ENCODE assay signal across 11 cellular contexts in genomic region chr6:103273048-103273447, GRCh38.
A peak's percentile ranks its signal among the peaks of the same experiment; 100 is the strongest.
DNase-seq lines count a peak whose midpoint lies in the region; TF ChIP-seq lines count a peak whose summit lies in the region.
"Had no signal": no experiment of that assay in that cellular context is flagged by ENCODE, and none has a peak within 500 bp of the region (broad histone marks: within the 10 kb centered on the region; RNA-seq: fewer than 3 reads in every experiment).

No MANE protein-coding gene starts in this region.

- no peak overlapping the region for H3K9ac ChIP-seq in colonic mucosa (ENCODE audit: low read depth in 2 of 2, low read length in 2 of 2)
- H3K9ac ChIP-seq: parathyroid adenoma had no signal

- no peaks in the 10 kb centered on the region for H3K4me1 ChIP-seq in colonic mucosa
- H3K4me1 ChIP-seq: A549, parathyroid adenoma had no signal

- no peaks in the 10 kb centered on the region for H3K27me3 ChIP-seq in colonic mucosa

- H3K27ac ChIP-seq in colonic mucosa, result no peak overlapping the region
- H3K27ac ChIP-seq: A549, parathyroid adenoma had no signal

- no peak overlapping the region for H3K4me3 ChIP-seq in astrocyte of the spinal cord (ENCODE audit: low read depth, low read length)
- no peak overlapping the region for H3K4me3 ChIP-seq in colonic mucosa
- H3K4me3 ChIP-seq: A549 had no signal

- in situ Hi-C loops in astrocyte of the spinal cord (cut with HindIII; ENCODE audit: low sequenced_read_pairs), result no loop called here

- intact Hi-C loops in colonic mucosa (cut with DNase I), result no loop called here

- TF ChIP-seq CTCF in astrocyte of the spinal cord (IDR thresholded peaks at IDR 0.05; ENCODE audit: low read depth, low read length) (peak; percentile 15), colonic mucosa (IDR thresholded peaks at IDR 0.05) (no peak)

- no peaks in the 10 kb centered on the region for H3K36me3 ChIP-seq in colonic mucosa

- no peaks in the 10 kb centered on the region for H3K9me3 ChIP-seq in colonic mucosa
- H3K9me3 ChIP-seq: A549 had no signal

- DNase-seq in DMS153 treated with DMSO at 0.1 percent for 48 hours (lab: John Stamatoyannopoulos, UW; ENCODE audit: unreplicated experiment), result peak; percentile 11
- DNase-seq in DMS153 (lab: John Stamatoyannopoulos, UW), result no peak
- peak; percentile 35 for DNase-seq in NCI-H446 treated with DMSO at 0.1 percent for 48 hours (lab: John Stamatoyannopoulos, UW)
- DNase-seq in astrocyte of the spinal cord (ENCODE audit: low read depth, low spot score), result no peak
- peak; percentile 32 for DNase-seq in pons (ENCODE audit: low spot score)
- no peak for DNase-seq in GOT3 (lab: John Stamatoyannopoulos, UW)
- no peak for DNase-seq in effector CD8-positive, alpha-beta T cell (lab: John Stamatoyannopoulos, UW)
- no peak for DNase-seq in colonic mucosa
- DNase-seq: activated CD8-positive, alpha-beta memory T cell treated with anti-CD3 and anti-CD28 coated beads, Interleukin-2, amount 10 ng/mL, durations not matched to agents 7 days and 5 days had no signal

Comparison
In these comparisons a context has a peak if more than half of its experiments do, and no peak if none do; other contexts are left out.
1. DNase-seq: peak in DMS153 treated with DMSO at 0.1 percent for 48 hours (single experiment), NCI-H446 treated with DMSO at 0.1 percent for 48 hours (single experiment) and pons (single experiment); none in DMS153 (single experiment), astrocyte of the spinal cord (single experiment), GOT3 (single experiment), effector CD8-positive, alpha-beta T cell (single experiment) and colonic mucosa (single experiment).